Comparison of ENCODE assay signal across 8 cellular contexts in the genomic region with DNA sequence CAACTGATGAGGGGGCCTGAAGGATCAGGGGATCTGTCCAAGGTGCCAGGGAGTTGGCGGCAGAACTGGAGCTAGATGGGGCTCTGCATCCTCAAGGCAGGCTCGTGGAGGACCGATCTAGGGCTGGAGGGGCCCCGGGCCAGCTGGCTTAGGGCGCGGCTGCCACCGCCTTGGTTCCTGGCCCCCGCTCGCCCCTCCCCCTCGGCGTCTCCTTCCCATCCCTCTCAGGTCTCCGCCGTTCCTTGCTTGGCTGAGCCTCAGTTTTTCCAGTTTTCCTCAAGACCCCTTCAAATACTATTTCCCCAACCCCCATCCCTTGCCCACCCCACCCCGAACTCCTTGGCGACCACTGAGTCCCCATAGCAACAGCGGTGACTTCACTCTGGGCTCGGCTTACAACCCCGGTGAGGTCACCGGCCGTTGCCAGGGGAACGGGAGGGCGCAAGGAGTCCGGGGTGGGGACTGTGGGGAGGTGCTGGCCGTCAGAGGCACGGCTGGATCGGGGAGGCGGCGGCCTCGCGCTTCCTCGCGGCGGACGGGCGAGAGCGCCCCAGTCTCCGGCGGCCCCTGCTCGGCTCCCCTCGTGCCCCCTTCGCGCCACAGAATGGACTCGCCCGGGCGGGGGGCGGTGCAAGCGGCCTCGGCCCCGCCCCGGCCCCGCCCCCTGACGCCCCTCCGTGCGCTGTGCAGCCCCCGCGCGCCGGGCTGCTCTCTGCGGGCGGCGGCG. TPM values are rescaled to one million over a fixed set of nuclear protein-coding genes. Genes with fewer than 3 reads are reported as not detected.
DNase-seq lines count a peak whose midpoint lies in the region; ATAC-seq and TF ChIP-seq lines count a peak whose summit lies in the region.

No MANE protein-coding gene starts in this region.

- peak overlapping the region; percentile 60 for H3K4me3 Mint-ChIP-seq in endodermal cell

- H3K9ac ChIP-seq in endodermal cell (ENCODE audit: extremely low read depth, low read length, poor library complexity, severe bottlenecking) (peak overlapping the region; percentile 72), mesenchymal stem cell (ENCODE audit: low read length) (peak overlapping the region; percentile 89)

- H3K4me3 ChIP-seq in GM12875 (ENCODE audit: low read depth, low read length) (peak overlapping the region; percentile 23), endodermal cell (ENCODE audit: low read length) (peak overlapping the region; percentile 68), mesenchymal stem cell (ENCODE audit: insufficient read depth in 1 of 2, low read depth in 1 of 2, low read length in 2 of 2) (peak overlapping the region; percentile 62 to 71)

- peaks cover 3% of the 10 kb centered on the region for H3K79me1 ChIP-seq in mesenchymal stem cell (replicated peaks; ENCODE audit: low read length, poor library complexity, severe bottlenecking)

- H2BK120ac ChIP-seq in mesenchymal stem cell (ENCODE audit: low read depth, low read length) = peak overlapping the region; percentile 45

- peak overlapping the region in 1 of 2 experiments; percentile 46 for H2BK12ac ChIP-seq in mesenchymal stem cell (ENCODE audit: low read length in 2 of 2)

- peaks cover 21% of the 10 kb centered on the region for H3K27me3 Mint-ChIP-seq in endodermal cell (ENCODE audit: insufficient read depth)

- H3K4me2 ChIP-seq in mesenchymal stem cell (ENCODE audit: low read length, poor library complexity, severe bottlenecking) = peak overlapping the region; percentile 51

- no peak overlapping the region for H3K4ac ChIP-seq in mesenchymal stem cell (ENCODE audit: low read depth in 1 of 2, low read length in 2 of 2)

- peaks cover 4% of the 10 kb centered on the region for H3K4me1 ChIP-seq in endodermal cell (ENCODE audit: control insufficient read depth, insufficient read depth, low read length)
- peaks cover 27% of the 10 kb centered on the region for H3K4me1 ChIP-seq in mesenchymal stem cell (ENCODE audit: control insufficient read depth, insufficient read depth, low read depth, low read length)

- peak; percentile 66 for ATAC-seq in HG03354 (IDR thresholded peaks at IDR 0.05; ENCODE audit: poor library complexity, severe bottlenecking, unreplicated experiment)
- no peak for ATAC-seq in HG03439 (IDR thresholded peaks at IDR 0.05; ENCODE audit: unreplicated experiment)

- H3K27ac ChIP-seq in endodermal cell (ENCODE audit: low read depth, low read length) (peak overlapping the region; percentile 97), mesenchymal stem cell (ENCODE audit: low read length, poor library complexity, severe bottlenecking) (no peak overlapping the region)

- H4K91ac ChIP-seq in mesenchymal stem cell (ENCODE audit: low read length) = peak overlapping the region; percentile 95

- TF ChIP-seq CTCF in GM12875 (IDR thresholded peaks at IDR 0.05; ENCODE audit: borderline replicate concordance, insufficient read depth, low read depth, low read length) (no peak), endodermal cell (conservative IDR thresholded peaks at IDR 0.05) (no peak)

- no peak overlapping the region for H2AFZ ChIP-seq in mesenchymal stem cell (ENCODE audit: low read depth, low read length)

- H3K27ac Mint-ChIP-seq in endodermal cell = no peak overlapping the region

- WGBS in endodermal cell (ENCODE audit: insufficient coverage in 1 of 2, insufficient read length in 1 of 2), 2 experiments = 0% methylated on average over 20 to 58 of the region's 62 CpGs
- WGBS in mesenchymal stem cell = 0% methylated on average over 17 of the region's 62 CpGs

- no peak overlapping the region for H3K14ac ChIP-seq in mesenchymal stem cell (ENCODE audit: low read length in 2 of 2)

- DNase-seq in NCI-H748 treated with DMSO at 0.1 percent for 48 hours (lab: John Stamatoyannopoulos, UW) = peak; percentile 79
- DNase-seq in activated CD8-positive, alpha-beta memory T cell treated with anti-CD3 and anti-CD28 coated beads, Interleukin-2, amount 50 U/mL, for 1 hour (ENCODE audit: extremely low read depth) = peak; percentile 36
- peak; percentile 96 for DNase-seq in endodermal cell
- peak; percentile 92 for DNase-seq in mesenchymal stem cell
- DNase-seq in stimulated activated CD8-positive, alpha-beta memory T cell treated with anti-CD3 and anti-CD28 coated beads, Interleukin-12 subunit alpha, Interleukin-12 subunit beta, amount 100 ng/mL, for 1 hour (ENCODE audit: low read depth) = peak; percentile 39

- H3K9me3 Mint-ChIP-seq in endodermal cell = no peaks in the 10 kb centered on the region

- H3K4me1 Mint-ChIP-seq in endodermal cell = peaks cover 9% of the 10 kb centered on the region

- peak overlapping the region in 1 of 2 experiments; percentile 83 for H3K18ac ChIP-seq in mesenchymal stem cell (ENCODE audit: low read depth in 1 of 2, low read length in 2 of 2)

- H2BK15ac ChIP-seq in mesenchymal stem cell (ENCODE audit: low read depth, poor library complexity, severe bottlenecking) = peak overlapping the region; percentile 50

- H3K23ac ChIP-seq in mesenchymal stem cell (ENCODE audit: low read length in 2 of 2) = no peak overlapping the region

- H2AK5ac ChIP-seq in mesenchymal stem cell (ENCODE audit: low read length, severe bottlenecking) = no peak overlapping the region

- no peaks in the 10 kb centered on the region for H3K36me3 ChIP-seq in endodermal cell (ENCODE audit: control insufficient read depth, insufficient read depth, low read length)
- peaks cover 18 to 25% of the 10 kb centered on the region in 2 experiments for H3K36me3 ChIP-seq in mesenchymal stem cell (ENCODE audit: control insufficient read depth in 1 of 2, insufficient read depth in 2 of 2, low read depth in 1 of 2, low read length in 2 of 2)

- H3K27me3 ChIP-seq in endodermal cell (ENCODE audit: control insufficient read depth, insufficient read depth, low read length, poor library complexity, severe bottlenecking) = peaks cover 31% of the 10 kb centered on the region
- peaks cover 22 to 50% of the 10 kb centered on the region in 2 experiments for H3K27me3 ChIP-seq in mesenchymal stem cell (ENCODE audit: control insufficient read depth in 1 of 2, insufficient read depth in 1 of 2, low read length in 2 of 2)

- H3K9me3 ChIP-seq in endodermal cell (ENCODE audit: control insufficient read depth, low read length) (no peaks in the 10 kb centered on the region), mesenchymal stem cell (ENCODE audit: control insufficient read depth, low read length) (no peaks in the 10 kb centered on the region)

- H3K36me3 Mint-ChIP-seq in endodermal cell (ENCODE audit: low read depth) = peaks cover 14% of the 10 kb centered on the region

- no peak overlapping the region for H2BK5ac ChIP-seq in mesenchymal stem cell (ENCODE audit: low read depth, low read length, poor library complexity, severe bottlenecking)

- H4K8ac ChIP-seq in mesenchymal stem cell (ENCODE audit: low read length) = peak overlapping the region; percentile 83

RNA-seq across cellular contexts. Expression of a gene that starts 7.5 kb away (rescaled TPM):
- total RNA-seq in endodermal cell = 1 to 10 TPM; 1.1 to 1.5 TPM
- polyA plus RNA-seq in endodermal cell (2013, experiment 1 of 2) = 1.2 TPM
- polyA plus RNA-seq in endodermal cell (2013, experiment 2 of 2) = not detected
- polyA plus RNA-seq in mesenchymal stem cell (2013, experiment 1 of 2) = 0.28 TPM
- polyA plus RNA-seq in mesenchymal stem cell (2013, experiment 2 of 2) = 0.15 TPM

RNA-seq across cellular contexts. Expression of a gene that starts 14.2 kb away (rescaled TPM):
- total RNA-seq in endodermal cell = 10 to 100 TPM; 11.2 to 12.8 TPM
- polyA plus RNA-seq in endodermal cell (2013, experiment 1 of 2) = 23.9 TPM
- polyA plus RNA-seq in endodermal cell (2013, experiment 2 of 2) = 18.4 TPM
- polyA plus RNA-seq in mesenchymal stem cell (2013, experiment 1 of 2) = 7.5 TPM
- polyA plus RNA-seq in mesenchymal stem cell (2013, experiment 2 of 2) = 8.0 TPM

RNA-seq across cellular contexts. Expression of a gene that starts 18.1 kb away (rescaled TPM):
- total RNA-seq in endodermal cell = 10 to 100 TPM; 32.2 to 37.8 TPM
- polyA plus RNA-seq in endodermal cell (2013, experiment 1 of 2) = 22.9 TPM
- polyA plus RNA-seq in endodermal cell (2013, experiment 2 of 2) = 18.8 TPM
- 16.4 TPM for polyA plus RNA-seq in mesenchymal stem cell (2013, experiment 1 of 2)
- polyA plus RNA-seq in mesenchymal stem cell (2013, experiment 2 of 2) = 17.3 TPM

RNA-seq across cellular contexts. Expression of a gene that starts 22.8 kb away (rescaled TPM):
- total RNA-seq in endodermal cell = 10 to 100 TPM; 28.5 to 35.2 TPM
- polyA plus RNA-seq in endodermal cell (2013, experiment 1 of 2) = 15.0 TPM
- 6.5 TPM for polyA plus RNA-seq in endodermal cell (2013, experiment 2 of 2)
- 0.08 TPM for polyA plus RNA-seq in mesenchymal stem cell (2013, experiment 1 of 2)
- polyA plus RNA-seq in mesenchymal stem cell (2013, experiment 2 of 2) = 0.07 TPM

RNA-seq across cellular contexts. Expression of a gene that starts 52.3 kb away (rescaled TPM):
- total RNA-seq in endodermal cell = 10 to 100 TPM; 19.8 to 20.1 TPM
- polyA plus RNA-seq in endodermal cell (2013, experiment 1 of 2) = 14.0 TPM
- polyA plus RNA-seq in endodermal cell (2013, experiment 2 of 2) = 10.8 TPM
- polyA plus RNA-seq in mesenchymal stem cell (2013, experiment 1 of 2) = 6.2 TPM
- polyA plus RNA-seq in mesenchymal stem cell (2013, experiment 2 of 2) = 5.3 TPM

Comparison
In these comparisons a context has a peak if more than half of its experiments do, and no peak if none do; other contexts are left out.
1. DNase-seq: peak in every context shown above with its lines; median percentile 96 in endodermal cell; 92 in mesenchymal stem cell; 79 in NCI-H748 treated with DMSO at 0.1 percent for 48 hours; 39 in stimulated activated CD8-positive, alpha-beta memory T cell treated with anti-CD3 and anti-CD28 coated beads, Interleukin-12 subunit alpha, Interleukin-12 subunit beta, amount 100 ng/mL, for 1 hour; 36 in activated CD8-positive, alpha-beta memory T cell treated with anti-CD3 and anti-CD28 coated beads, Interleukin-2, amount 50 U/mL, for 1 hour.